Comparison of ENCODE assay signal across 23 cellular contexts in the genomic region with DNA sequence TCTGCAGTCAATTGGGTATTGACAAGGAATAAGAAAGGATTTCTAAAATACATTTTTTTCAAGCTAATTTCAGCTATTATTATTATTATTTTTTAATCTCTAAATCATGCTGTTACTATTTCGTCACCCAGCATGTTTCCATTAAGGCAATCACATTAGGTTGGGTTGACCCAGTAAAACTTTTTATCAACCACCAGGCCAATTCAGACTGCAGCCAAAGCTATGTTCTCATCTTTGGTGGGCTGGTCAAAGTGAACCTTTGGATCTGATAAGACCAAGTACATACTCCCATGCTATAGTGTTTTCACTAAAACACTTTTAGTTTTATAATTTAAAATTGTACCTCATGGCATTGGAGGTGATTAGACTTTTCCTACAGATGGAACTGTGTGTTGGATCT.
DNase-seq lines count a peak whose midpoint lies in the region; ATAC-seq, FAIRE-seq and TF ChIP-seq lines count a peak whose summit lies in the region.
"Had no signal": no experiment of that assay in that cellular context is flagged by ENCODE, and none has a peak within 500 bp of the region (broad histone marks: within the 10 kb centered on the region; RNA-seq: fewer than 3 reads in every experiment).

No MANE protein-coding gene starts in this region.

- no peaks in the 10 kb centered on the region for H3K36me3 ChIP-seq in aorta (ENCODE audit: control insufficient read depth in 1 of 2, insufficient read depth in 2 of 2, low read length in 1 of 2)
- H3K36me3 ChIP-seq in SK-N-SH (replicated peaks in 1 of 2; ENCODE audit: control insufficient read depth in 1 of 2, insufficient read depth in 2 of 2, low read length in 1 of 2), result no peaks in the 10 kb centered on the region
- H3K36me3 ChIP-seq: BE2C had no signal

- POLR2A ChIA-PET in SK-N-SH (lab: Yijun Ruan, JAX), result no interaction called here

- no peak overlapping the region for H2AFZ ChIP-seq in SK-N-SH (ENCODE audit: low read depth)

- H3K4me1 ChIP-seq in aorta (ENCODE audit: control insufficient read depth in 1 of 2, insufficient read depth in 2 of 2, low read length in 2 of 2) (peaks cover 0 to 8% of the 10 kb centered on the region in 2 donors), SK-N-SH (ENCODE audit: control insufficient read depth in 1 of 2, insufficient read depth in 2 of 2, low read depth in 1 of 2, low read length in 1 of 2) (peaks cover 0 to 18% of the 10 kb centered on the region in 2 experiments; a peak in 2 of 4 replicates)
- H3K4me1 ChIP-seq: BE2C had no signal

- no peaks in the 10 kb centered on the region for H3K79me2 ChIP-seq in SK-N-SH (ENCODE audit: insufficient read depth)

- TF ChIP-seq CTCF in SK-N-SH (IDR thresholded peaks at IDR 0.05), result no peak

- ATAC-seq in left ventricle myocardium superior (peak; percentile 19), left cardiac atrium (no peak), sciatic nerve (peak; percentile 43), aorta (ENCODE audit: low FRiP score) (peak; percentile 62)
- ATAC-seq: GM12878 had no signal

- H3F3A ChIP-seq in SK-N-SH (replicated peaks; ENCODE audit: insufficient read depth), result peaks cover 3% of the 10 kb centered on the region

- TF ChIP-seq EP300 in SK-N-SH (IDR thresholded peaks at IDR 0.05; ENCODE audit: borderline replicate concordance in 1 of 2, low read depth in 1 of 2, low read length in 1 of 2), result no peak

- DNase-seq in left ventricle myocardium superior, result no peak
- DNase-seq in left cardiac atrium, result no peak
- DNase-seq in sciatic nerve (ENCODE audit: low spot score), result no peak
- no peak for DNase-seq in aorta
- DNase-seq in HuH-7 (ENCODE audit: low spot score), result no peak
- no peak for DNase-seq in NCI-H1694 (lab: John Stamatoyannopoulos, UW)
- no peak for DNase-seq in SK-N-SH
- DNase-seq: ACHN; BE2C; C1 segment of cervical spinal cord; CD4-positive, CD25-positive, alpha-beta regulatory T cell; CD8-positive, alpha-beta memory T cell; COR-L47; DMS 273 treated with DMSO at 0.1 percent for 48 hours; DMS53; DND-41; EL; H9 had no signal

- no peak overlapping the region for H3K9ac ChIP-seq in SK-N-SH

- H3K27me3 ChIP-seq in aorta (ENCODE audit: control insufficient read depth in 1 of 2, insufficient read depth in 2 of 2, low read length in 1 of 2) (no peaks in the 10 kb centered on the region), SK-N-SH (ENCODE audit: insufficient read depth) (no peaks in the 10 kb centered on the region)
- H3K27me3 ChIP-seq: BE2C had no signal

- 13 to 38% methylated on average over 1 of the region's 1 CpG for WGBS in aorta, 2 donors
- 86% methylated on average over 1 of the region's 1 CpG for WGBS in SK-N-SH (ENCODE audit: low lambda C conversion rate)

- peak; percentile 95 for FAIRE-seq in endometrium (lab: Jason Lieb, UNC)
- FAIRE-seq: A204.1, GM12878, H1, HTR-8/SVneo had no signal

- H3K27ac ChIP-seq in aorta (ENCODE audit: low read depth in 1 of 2, low read length in 2 of 2) (no peak overlapping the region), SK-N-SH (ENCODE audit: low read depth in 2 of 2, low read length in 1 of 2) (no peak overlapping the region)

- no peaks in the 10 kb centered on the region for H4K20me1 ChIP-seq in SK-N-SH (ENCODE audit: insufficient read depth)

- H3K4me2 ChIP-seq in SK-N-SH, result no peak overlapping the region

- TF ChIP-seq RAD21 in SK-N-SH (IDR thresholded peaks at IDR 0.05; ENCODE audit: low read length), result no peak

- intact Hi-C loops in left ventricle myocardium superior (cut with micrococcal nuclease) (no loop called here), left cardiac atrium (cut with DNase I) (no loop called here), sciatic nerve (cut with DNase I) (no loop called here), aorta (cut with DNase I) (no loop called here)

- CTCF ChIA-PET in SK-N-SH (lab: Yijun Ruan, JAX), result no interaction called here

- H3K9me3 ChIP-seq in aorta (ENCODE audit: control insufficient read depth, low read length), result no peaks in the 10 kb centered on the region
- H3K9me3 ChIP-seq in SK-N-SH, result no peaks in the 10 kb centered on the region
- H3K9me3 ChIP-seq: BE2C had no signal

- H3K4me3 ChIP-seq in aorta (ENCODE audit: low read length in 2 of 2), result no peak overlapping the region
- H3K4me3 ChIP-seq in SK-N-SH (ENCODE audit: low read depth in 2 of 2, low read length in 1 of 2), result no peak overlapping the region
- H3K4me3 ChIP-seq: GM12878 had no signal

- no peaks in the 10 kb centered on the region for H3K9me2 ChIP-seq in SK-N-SH

TF ChIP-seq in SK-N-SH, 30 proteins besides CTCF, POLR2A, EP300 and RAD21:
- no peak for TF ChIP-seq SIN3A (IDR thresholded peaks at IDR 0.05; ENCODE audit: borderline replicate concordance, low read depth, low read length)
- no peak for TF ChIP-seq RCOR1 (IDR thresholded peaks at IDR 0.05; ENCODE audit: low read length)
- TF ChIP-seq POLR2AphosphoS5 (IDR thresholded peaks at IDR 0.05; ENCODE audit: low read depth, low read length), result no peak
- TF ChIP-seq MXI1 (IDR thresholded peaks at IDR 0.05; ENCODE audit: low read depth, low read length), result no peak
- no peak for TF ChIP-seq NFIC (IDR thresholded peaks at IDR 0.05; ENCODE audit: borderline replicate concordance)
- TF ChIP-seq ELF1 (IDR thresholded peaks at IDR 0.05), result no peak
- TF ChIP-seq JUND (IDR thresholded peaks at IDR 0.05), result no peak
- TF ChIP-seq, protein P1, sequence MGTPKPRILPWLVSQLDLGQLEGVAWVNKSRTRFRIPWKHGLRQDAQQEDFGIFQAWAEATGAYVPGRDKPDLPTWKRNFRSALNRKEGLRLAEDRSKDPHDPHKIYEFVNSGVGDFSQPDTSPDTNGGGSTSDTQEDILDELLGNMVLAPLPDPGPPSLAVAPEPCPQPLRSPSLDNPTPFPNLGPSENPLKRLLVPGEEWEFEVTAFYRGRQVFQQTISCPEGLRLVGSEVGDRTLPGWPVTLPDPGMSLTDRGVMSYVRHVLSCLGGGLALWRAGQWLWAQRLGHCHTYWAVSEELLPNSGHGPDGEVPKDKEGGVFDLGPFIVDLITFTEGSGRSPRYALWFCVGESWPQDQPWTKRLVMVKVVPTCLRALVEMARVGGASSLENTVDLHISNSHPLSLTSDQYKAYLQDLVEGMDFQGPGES (IDR thresholded peaks at IDR 0.05; ENCODE audit: low read depth, low read length), result no peak
- TF ChIP-seq, protein P2, sequence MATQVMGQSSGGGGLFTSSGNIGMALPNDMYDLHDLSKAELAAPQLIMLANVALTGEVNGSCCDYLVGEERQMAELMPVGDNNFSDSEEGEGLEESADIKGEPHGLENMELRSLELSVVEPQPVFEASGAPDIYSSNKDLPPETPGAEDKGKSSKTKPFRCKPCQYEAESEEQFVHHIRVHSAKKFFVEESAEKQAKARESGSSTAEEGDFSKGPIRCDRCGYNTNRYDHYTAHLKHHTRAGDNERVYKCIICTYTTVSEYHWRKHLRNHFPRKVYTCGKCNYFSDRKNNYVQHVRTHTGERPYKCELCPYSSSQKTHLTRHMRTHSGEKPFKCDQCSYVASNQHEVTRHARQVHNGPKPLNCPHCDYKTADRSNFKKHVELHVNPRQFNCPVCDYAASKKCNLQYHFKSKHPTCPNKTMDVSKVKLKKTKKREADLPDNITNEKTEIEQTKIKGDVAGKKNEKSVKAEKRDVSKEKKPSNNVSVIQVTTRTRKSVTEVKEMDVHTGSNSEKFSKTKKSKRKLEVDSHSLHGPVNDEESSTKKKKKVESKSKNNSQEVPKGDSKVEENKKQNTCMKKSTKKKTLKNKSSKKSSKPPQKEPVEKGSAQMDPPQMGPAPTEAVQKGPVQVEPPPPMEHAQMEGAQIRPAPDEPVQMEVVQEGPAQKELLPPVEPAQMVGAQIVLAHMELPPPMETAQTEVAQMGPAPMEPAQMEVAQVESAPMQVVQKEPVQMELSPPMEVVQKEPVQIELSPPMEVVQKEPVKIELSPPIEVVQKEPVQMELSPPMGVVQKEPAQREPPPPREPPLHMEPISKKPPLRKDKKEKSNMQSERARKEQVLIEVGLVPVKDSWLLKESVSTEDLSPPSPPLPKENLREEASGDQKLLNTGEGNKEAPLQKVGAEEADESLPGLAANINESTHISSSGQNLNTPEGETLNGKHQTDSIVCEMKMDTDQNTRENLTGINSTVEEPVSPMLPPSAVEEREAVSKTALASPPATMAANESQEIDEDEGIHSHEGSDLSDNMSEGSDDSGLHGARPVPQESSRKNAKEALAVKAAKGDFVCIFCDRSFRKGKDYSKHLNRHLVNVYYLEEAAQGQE (IDR thresholded peaks at IDR 0.05; ENCODE audit: low read depth, low read length), result no peak
- TF ChIP-seq TAF1 (IDR thresholded peaks at IDR 0.05; ENCODE audit: borderline replicate concordance, low read depth, low read length), result no peak
- no peak for TF ChIP-seq FOSL2 (IDR thresholded peaks at IDR 0.05; ENCODE audit: borderline replicate concordance, low read depth)
- TF ChIP-seq MEF2A (IDR thresholded peaks at IDR 0.05; ENCODE audit: borderline replicate concordance, low read depth), result no peak
- TF ChIP-seq, protein P3, sequence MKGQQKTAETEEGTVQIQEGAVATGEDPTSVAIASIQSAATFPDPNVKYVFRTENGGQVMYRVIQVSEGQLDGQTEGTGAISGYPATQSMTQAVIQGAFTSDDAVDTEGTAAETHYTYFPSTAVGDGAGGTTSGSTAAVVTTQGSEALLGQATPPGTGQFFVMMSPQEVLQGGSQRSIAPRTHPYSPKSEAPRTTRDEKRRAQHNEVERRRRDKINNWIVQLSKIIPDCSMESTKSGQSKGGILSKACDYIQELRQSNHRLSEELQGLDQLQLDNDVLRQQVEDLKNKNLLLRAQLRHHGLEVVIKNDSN (IDR thresholded peaks at IDR 0.05; ENCODE audit: borderline replicate concordance, low read depth), result no peak
- TF ChIP-seq GATA2 (CRISPR knock-in tag; IDR thresholded peaks at IDR 0.05), result no peak
- TF ChIP-seq FOXJ3 (CRISPR knock-in tag; IDR thresholded peaks at IDR 0.05), result no peak
- no peak for TF ChIP-seq SMC3 (IDR thresholded peaks at IDR 0.05; ENCODE audit: low read depth, low read length)
- TF ChIP-seq, protein P4, sequence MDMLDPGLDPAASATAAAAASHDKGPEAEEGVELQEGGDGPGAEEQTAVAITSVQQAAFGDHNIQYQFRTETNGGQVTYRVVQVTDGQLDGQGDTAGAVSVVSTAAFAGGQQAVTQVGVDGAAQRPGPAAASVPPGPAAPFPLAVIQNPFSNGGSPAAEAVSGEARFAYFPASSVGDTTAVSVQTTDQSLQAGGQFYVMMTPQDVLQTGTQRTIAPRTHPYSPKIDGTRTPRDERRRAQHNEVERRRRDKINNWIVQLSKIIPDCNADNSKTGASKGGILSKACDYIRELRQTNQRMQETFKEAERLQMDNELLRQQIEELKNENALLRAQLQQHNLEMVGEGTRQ (IDR thresholded peaks at IDR 0.05; ENCODE audit: borderline replicate concordance, low read depth, low read length), result no peak
- TF ChIP-seq GABPA (IDR thresholded peaks at IDR 0.05; ENCODE audit: low read depth), result no peak
- no peak for TF ChIP-seq CHD2 (IDR thresholded peaks at IDR 0.05; ENCODE audit: low read length, partially characterized antibody)
- TF ChIP-seq, protein P5, sequence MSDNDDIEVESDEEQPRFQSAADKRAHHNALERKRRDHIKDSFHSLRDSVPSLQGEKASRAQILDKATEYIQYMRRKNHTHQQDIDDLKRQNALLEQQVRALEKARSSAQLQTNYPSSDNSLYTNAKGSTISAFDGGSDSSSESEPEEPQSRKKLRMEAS (IDR thresholded peaks at IDR 0.05; ENCODE audit: low read depth), result no peak

Comparison
In these comparisons a context has a peak if more than half of its experiments do, and no peak if none do; other contexts are left out.
1. ATAC-seq: peak in left ventricle myocardium superior (single experiment), sciatic nerve (single experiment) and aorta (single experiment); none in left cardiac atrium (0 of 2).